Comparison of ENCODE assay signal across 18 cellular contexts in genomic region chr4:37653601-37654000, GRCh38. TPM values are rescaled to one million over a fixed set of nuclear protein-coding genes. Genes with fewer than 3 reads are reported as not detected.
DNase-seq lines count a peak whose midpoint lies in the region; ATAC-seq and TF ChIP-seq lines count a peak whose summit lies in the region.
"Had no signal": no experiment of that assay in that cellular context is flagged by ENCODE, and none has a peak within 500 bp of the region (broad histone marks: within the 10 kb centered on the region; RNA-seq: fewer than 3 reads in every experiment).

No MANE protein-coding gene starts in this region.

- no peak overlapping the region for H3K4me3 ChIP-seq in NB4 (ENCODE audit: low read depth, low read length)
- H3K4me3 ChIP-seq: pancreas, vagina had no signal

- no peak for TF ChIP-seq CTCF in NB4 (IDR thresholded peaks at IDR 0.05; ENCODE audit: low read depth, low read length)

- CTCF ChIA-PET in activated naive CD4-positive, alpha-beta T cell treated with anti-CD3 and anti-CD28 coated beads, Interleukin-2, amount 10 ng/mL, durations not matched to agents 7 days and 5 days (lab: Charles Lee), result no interaction called here

- H3K4me1 Mint-ChIP-seq in activated naive CD4-positive, alpha-beta T cell treated with anti-CD3 and anti-CD28 coated beads, Interleukin-2, amount 10 ng/mL, durations not matched to agents 7 days and 5 days, result peaks cover 14% of the 10 kb centered on the region

- DNase-seq in AML-193 (lab: John Stamatoyannopoulos, UW) (peak; percentile 64 to 67), NB4 (ENCODE audit: low read depth) (peak; percentile 62), dermis blood vessel endothelial cell (peak; percentile 64)
- DNase-seq in activated CD4-positive, alpha-beta T cell treated with anti-CD3 and anti-CD28 coated beads, Interleukin-2, amount 50 U/mL, for 4 hours, result no peak
- DNase-seq in activated naive CD4-positive, alpha-beta T cell treated with anti-CD3 and anti-CD28 coated beads, Interleukin-2, amount 10 ng/mL, durations not matched to agents 7 days and 5 days, result no peak
- DNase-seq: activated CD8-positive, alpha-beta memory T cell treated with anti-CD3 and anti-CD28 coated beads for 24 hours; DMS79 treated with DMSO at 0.1 percent for 48 hours; NCI-H1694 treated with DMSO at 0.1 percent for 48 hours; pancreas; T-helper 2 cell had no signal

- ATAC-seq in GM21529 (IDR thresholded peaks at IDR 0.05; ENCODE audit: unreplicated experiment) (peak; percentile 23), GM18907 (IDR thresholded peaks at IDR 0.05; ENCODE audit: unreplicated experiment) (no peak), HG03520 (IDR thresholded peaks at IDR 0.05; ENCODE audit: unreplicated experiment) (no peak)
- ATAC-seq: esophagus mucosa, pancreas had no signal

- H3K9me3 Mint-ChIP-seq in activated naive CD4-positive, alpha-beta T cell treated with anti-CD3 and anti-CD28 coated beads, Interleukin-2, amount 10 ng/mL, durations not matched to agents 7 days and 5 days, result peaks cover 22% of the 10 kb centered on the region

- no peak overlapping the region for H3K27ac Mint-ChIP-seq in activated naive CD4-positive, alpha-beta T cell treated with anti-CD3 and anti-CD28 coated beads, Interleukin-2, amount 10 ng/mL, durations not matched to agents 7 days and 5 days
- H3K27ac Mint-ChIP-seq: activated naive CD4-positive, alpha-beta T cell treated with anti-CD3 and anti-CD28 coated beads, Interleukin-2, amount 50 U/mL, for 24 hours; stimulated activated effector memory CD8-positive, alpha-beta T cell treated with anti-CD3 and anti-CD28 coated beads, Interleukin-12 subunit alpha, Interleukin-12 subunit beta, amount 100 ng/mL, for 72 hours had no signal

- no peak for TF ChIP-seq POLR2A in NB4 (IDR thresholded peaks at IDR 0.05; ENCODE audit: extremely low read depth, insufficient read length)

- H3K27me3 Mint-ChIP-seq in activated naive CD4-positive, alpha-beta T cell treated with anti-CD3 and anti-CD28 coated beads, Interleukin-2, amount 10 ng/mL, durations not matched to agents 7 days and 5 days, result no peaks in the 10 kb centered on the region
- H3K27me3 Mint-ChIP-seq: activated naive CD4-positive, alpha-beta T cell treated with anti-CD3 and anti-CD28 coated beads, Interleukin-2, amount 50 U/mL, for 24 hours; central memory CD8-positive, alpha-beta T cell had no signal

- peaks cover 56% of the 10 kb centered on the region for H3K36me3 Mint-ChIP-seq in activated naive CD4-positive, alpha-beta T cell treated with anti-CD3 and anti-CD28 coated beads, Interleukin-2, amount 10 ng/mL, durations not matched to agents 7 days and 5 days

- H3K4me3 Mint-ChIP-seq in activated naive CD4-positive, alpha-beta T cell treated with anti-CD3 and anti-CD28 coated beads, Interleukin-2, amount 10 ng/mL, durations not matched to agents 7 days and 5 days, result no peak overlapping the region
- H3K4me3 Mint-ChIP-seq: activated naive CD4-positive, alpha-beta T cell treated with anti-CD3 and anti-CD28 coated beads, Interleukin-2, amount 50 U/mL, for 24 hours; central memory CD8-positive, alpha-beta T cell; stimulated activated effector memory CD8-positive, alpha-beta T cell treated with anti-CD3 and anti-CD28 coated beads, Interleukin-12 subunit alpha, Interleukin-12 subunit beta, amount 100 ng/mL, for 72 hours had no signal

RNA-seq across cellular contexts. Expression of gene RELL1, which starts 32.6 kb away (rescaled TPM):
- total RNA-seq in dermis blood vessel endothelial cell, result 187 and 289 TPM in 2 replicates

Comparison
In these comparisons a context has a peak if more than half of its experiments do, and no peak if none do; other contexts are left out.
1. DNase-seq: peak in AML-193 (2 of 2), NB4 (single experiment) and dermis blood vessel endothelial cell (single experiment); none in activated CD4-positive, alpha-beta T cell treated with anti-CD3 and anti-CD28 coated beads, Interleukin-2, amount 50 U/mL, for 4 hours (0 of 2) and activated naive CD4-positive, alpha-beta T cell treated with anti-CD3 and anti-CD28 coated beads, Interleukin-2, amount 10 ng/mL, durations not matched to agents 7 days and 5 days (single experiment).